Comparison of ENCODE assay signal across 9 cellular contexts in the genomic region with DNA sequence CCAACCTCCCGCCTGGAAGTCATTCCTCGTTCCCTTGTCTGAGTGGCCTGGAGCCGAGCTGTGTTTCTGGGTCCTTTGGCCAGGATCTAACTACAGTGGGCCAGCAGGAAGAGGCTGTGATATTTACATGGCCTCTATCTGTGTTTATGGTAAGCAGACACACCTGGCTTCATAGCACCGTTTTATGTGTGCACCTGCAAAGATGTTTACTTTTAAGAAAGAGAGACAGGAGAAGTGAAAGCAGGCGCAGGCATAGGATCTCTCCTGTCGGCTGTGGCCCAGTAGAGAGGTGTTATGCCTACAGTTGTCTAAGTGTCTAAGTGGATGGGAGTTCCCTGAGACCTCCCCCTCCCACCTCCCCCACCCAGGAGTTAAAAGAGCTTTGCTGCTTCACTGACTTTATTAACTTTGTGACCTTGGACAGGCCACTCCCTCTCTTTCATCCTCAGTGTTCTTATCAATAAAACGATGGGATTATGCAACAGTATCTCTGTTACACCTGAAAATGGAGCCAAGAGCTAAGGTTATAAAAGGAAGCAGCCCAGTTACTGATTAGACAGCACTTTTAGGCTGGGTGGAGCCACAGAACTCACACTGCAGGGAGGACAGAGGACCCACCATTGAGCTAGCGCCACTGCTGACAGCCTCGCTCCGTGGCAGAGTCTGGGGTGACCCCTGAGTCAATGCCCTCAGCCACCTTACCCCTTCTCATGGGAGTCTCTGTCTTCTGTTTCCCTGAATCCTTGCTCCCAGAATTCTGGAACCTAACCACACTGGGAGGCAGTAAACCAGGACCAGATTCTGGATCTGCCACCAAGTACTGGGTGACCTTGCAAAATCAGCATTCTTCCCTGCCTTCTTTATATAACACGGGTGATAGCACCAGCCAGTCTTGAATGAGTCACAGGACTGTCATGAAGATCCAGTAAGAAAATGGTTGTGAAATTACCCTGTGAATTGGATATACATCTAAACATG.
DNase-seq lines count a peak whose midpoint lies in the region; ATAC-seq lines count a peak whose summit lies in the region.
"Had no signal": no experiment of that assay in that cellular context is flagged by ENCODE, and none has a peak within 500 bp of the region (broad histone marks: within the 10 kb centered on the region; RNA-seq: fewer than 3 reads in every experiment).

No MANE protein-coding gene starts in this region.

- peak overlapping the region; percentile 73 for H3K4me3 Mint-ChIP-seq in memory B cell
- H3K4me3 Mint-ChIP-seq in activated naive CD8-positive, alpha-beta T cell treated with anti-CD3 and anti-CD28 coated beads, Interleukin-2, amount 50 U/mL, for 24 hours: no peak overlapping the region

- H3K27ac Mint-ChIP-seq in memory B cell: peak overlapping the region; percentile 96
- H3K27ac Mint-ChIP-seq in activated naive CD8-positive, alpha-beta T cell treated with anti-CD3 and anti-CD28 coated beads, Interleukin-2, amount 50 U/mL, for 24 hours: no peak overlapping the region

- peaks cover 5% of the 10 kb centered on the region for H3K36me3 Mint-ChIP-seq in memory B cell
- H3K36me3 Mint-ChIP-seq in activated naive CD8-positive, alpha-beta T cell treated with anti-CD3 and anti-CD28 coated beads, Interleukin-2, amount 50 U/mL, for 24 hours (ENCODE audit: low read depth): no peaks in the 10 kb centered on the region

- in situ Hi-C loops in ACHN (cut with HindIII; ENCODE audit: low pct_ligation_motif_present, low pct_unique_long_range_greater_than_20kb, low sequenced_read_pairs): no loop called here

- H3K27me3 Mint-ChIP-seq in memory B cell: no peaks in the 10 kb centered on the region
- no peaks in the 10 kb centered on the region for H3K27me3 Mint-ChIP-seq in activated naive CD8-positive, alpha-beta T cell treated with anti-CD3 and anti-CD28 coated beads, Interleukin-2, amount 50 U/mL, for 24 hours

- H3K9me3 Mint-ChIP-seq in memory B cell: no peaks in the 10 kb centered on the region
- no peaks in the 10 kb centered on the region for H3K9me3 Mint-ChIP-seq in activated naive CD8-positive, alpha-beta T cell treated with anti-CD3 and anti-CD28 coated beads, Interleukin-2, amount 50 U/mL, for 24 hours

- peaks cover 54% of the 10 kb centered on the region for H3K4me1 Mint-ChIP-seq in memory B cell
- H3K4me1 Mint-ChIP-seq in activated naive CD8-positive, alpha-beta T cell treated with anti-CD3 and anti-CD28 coated beads, Interleukin-2, amount 50 U/mL, for 24 hours: peaks cover 2% of the 10 kb centered on the region

- DNase-seq in ACHN (peak; percentile 50), NCI-H1105 treated with DMSO at 0.1 percent for 48 hours (lab: John Stamatoyannopoulos, UW) (peak; percentile 96), amniotic epithelial cell (ENCODE audit: low read depth) (peak; percentile 82), memory B cell (ENCODE audit: low spot score in 2 of 2) (peak; percentile 34 to 56), hypothalamus (lab: John Stamatoyannopoulos, UW) (no peak)
- DNase-seq in activated naive CD8-positive, alpha-beta T cell treated with anti-CD3 and anti-CD28 coated beads, Interleukin-2, amount 50 U/mL, for 24 hours: no peak
- DNase-seq: DND-41 had no signal

- ATAC-seq in GM21576 (IDR thresholded peaks at IDR 0.05; ENCODE audit: unreplicated experiment) (peak; percentile 85), memory B cell (ENCODE audit: low read depth) (peak; percentile 90), GM18870 (IDR thresholded peaks at IDR 0.05; ENCODE audit: unreplicated experiment) (no peak)
- ATAC-seq in activated naive CD8-positive, alpha-beta T cell treated with anti-CD3 and anti-CD28 coated beads, Interleukin-2, amount 50 U/mL, for 24 hours: no peak

Comparison
In these comparisons a context has a peak if more than half of its experiments do, and no peak if none do; other contexts are left out.
1. DNase-seq: peak in ACHN (single experiment), NCI-H1105 treated with DMSO at 0.1 percent for 48 hours (single experiment), amniotic epithelial cell (single experiment) and memory B cell (2 of 2); none in activated naive CD8-positive, alpha-beta T cell treated with anti-CD3 and anti-CD28 coated beads, Interleukin-2, amount 50 U/mL, for 24 hours (single experiment) and hypothalamus (0 of 51).
2. ATAC-seq: peak in GM21576 (single experiment) and memory B cell (single experiment); none in activated naive CD8-positive, alpha-beta T cell treated with anti-CD3 and anti-CD28 coated beads, Interleukin-2, amount 50 U/mL, for 24 hours (single experiment) and GM18870 (single experiment).